8 cellular contexts compared by ENCODE assay signal in genomic region chr4:155353923-155354540, GRCh38. TPM values are rescaled to one million over a fixed set of nuclear protein-coding genes. Genes with fewer than 3 reads are reported as not detected.
DNase-seq lines count a peak whose midpoint lies in the region; ATAC-seq, FAIRE-seq and TF ChIP-seq lines count a peak whose summit lies in the region.

No MANE protein-coding gene starts in this region.

- no peak for FAIRE-seq in K562 (lab: Jason Lieb, UNC)

- no peaks in the 10 kb centered on the region for H3K9me1 ChIP-seq in K562 (ENCODE audit: control insufficient read depth, insufficient read depth, low read length)

- H3K9ac ChIP-seq in K562 (ENCODE audit: insufficient read depth in 1 of 2, low read depth in 2 of 2, low read length in 2 of 2) = no peak overlapping the region

- CTCF ChIA-PET in K562 (lab: Yijun Ruan, JAX; ENCODE audit: low intra/inter-chr PET ratio) = interaction anchor here (0.6 to 1.1 kb wide), 2 partner anchors 372 to 547 kb away, joined by 3 read pairs; no protein-coding TSS in a partner anchor

- peak; percentile 80 for ATAC-seq in GM19452 (IDR thresholded peaks at IDR 0.05; ENCODE audit: unreplicated experiment)
- peak; percentile 93 for ATAC-seq in HG03378 (IDR thresholded peaks at IDR 0.05; ENCODE audit: unreplicated experiment)
- peak; percentile 70 for ATAC-seq in K562

- WGBS in K562 (ENCODE audit: insufficient coverage, low coverage, missing lambda C conversion rate) = 2% methylated on average over 8 of the region's 8 CpGs

- H3K36me3 ChIP-seq in DOHH2 (ENCODE audit: control insufficient read depth, low read length) (peaks cover 10% of the 10 kb centered on the region), K562 (ENCODE audit: control insufficient read depth, insufficient read depth, low read length) (no peaks in the 10 kb centered on the region)

- no peaks in the 10 kb centered on the region for H3K9me2 ChIP-seq in DOHH2 (replicated peaks; ENCODE audit: control insufficient read depth, low read length)

- no peak overlapping the region for H3K4me2 ChIP-seq in DOHH2 (ENCODE audit: low read length)
- H3K4me2 ChIP-seq in K562 (ENCODE audit: insufficient read depth, low read length) = no peak overlapping the region

- TF ChIP-seq RAD21 in K562 (CRISPR knock-in tag; conservative IDR thresholded peaks at IDR 0.05 in 1 of 2, IDR thresholded peaks at IDR 0.05 in 1 of 2) = peak; percentile 41 to 49

- intact Hi-C loops in K562 (cut with micrococcal nuclease) = loop anchor here (5.0 kb wide), 1 partner anchor 547 kb away; no protein-coding TSS in a partner anchor

- no peak for TF ChIP-seq EP300 in K562 (IDR thresholded peaks at IDR 0.05; ENCODE audit: low read length)

- H3K4me3 ChIP-seq in DOHH2 (ENCODE audit: low read length) (no peak overlapping the region), K562 (no peak overlapping the region)

- in situ Hi-C loops in K562 (cut with MboI) = loop anchor here (25.0 kb wide), 1 partner anchor 542 kb away; no protein-coding TSS in a partner anchor
- in situ Hi-C loops in G401 (cut with HindIII; ENCODE audit: low sequenced_read_pairs) = no loop called here

- no peaks in the 10 kb centered on the region for H3F3A ChIP-seq in DOHH2 (ENCODE audit: control insufficient read depth, insufficient read depth)

- peak; percentile 75 for TF ChIP-seq CTCF in DOHH2 (IDR thresholded peaks at IDR 0.05; ENCODE audit: low read depth, low read length, poor library complexity, severe bottlenecking)
- TF ChIP-seq CTCF in K562 (IDR thresholded peaks at IDR 0.05 in 2 of 3, conservative IDR thresholded peaks at IDR 0.05 in 1 of 3; ENCODE audit: insufficient read depth in 2 of 3, low read depth in 1 of 3, low read length in 3 of 3) = peak; percentile 30 to 45 (median 37); a peak in 5 of 6 replicates

- H3K79me2 ChIP-seq in DOHH2 (ENCODE audit: control insufficient read depth, low read length) = no peaks in the 10 kb centered on the region
- no peaks in the 10 kb centered on the region for H3K79me2 ChIP-seq in K562 (ENCODE audit: control insufficient read depth, insufficient read depth, low read length)

- DNase-seq in RPMI8226 = peak; percentile 26
- peak; percentile 8 to 43 (median 19) for DNase-seq in K562 (ENCODE audit: extremely low read depth in 1 of 4, low spot score in 3 of 4)
- DNase-seq in iris pigment epithelial cell (ENCODE audit: low read depth) = peak; percentile 50
- peak in 2 of 3 donors; percentile 18 to 20 for DNase-seq in stimulated activated CD4-positive, alpha-beta T cell treated with anti-CD3 and anti-CD28 coated beads, TNF-alpha, amount 100 ng/mL, for 48 hours (ENCODE audit: low read depth in 3 of 3)
- DNase-seq in G401 (ENCODE audit: low spot score) = no peak

- H3K27ac ChIP-seq in DOHH2 (ENCODE audit: low read depth, low read length) (no peak overlapping the region), K562 (ENCODE audit: extremely low read depth, low read depth, low read length) (no peak overlapping the region)

- H3K4me1 ChIP-seq in DOHH2 (ENCODE audit: control insufficient read depth, low read length) (no peaks in the 10 kb centered on the region), K562 (replicated peaks in 1 of 2; ENCODE audit: control insufficient read depth in 2 of 2, insufficient read depth in 2 of 2, low read length in 2 of 2) (no peaks in the 10 kb centered on the region)

- H4K20me1 ChIP-seq in DOHH2 (ENCODE audit: control insufficient read depth, insufficient read depth, low read depth, low read length) (no peaks in the 10 kb centered on the region), K562 (replicated peaks; ENCODE audit: control insufficient read depth, insufficient read depth, low read length) (no peaks in the 10 kb centered on the region)

- no peak for TF ChIP-seq POLR2A in K562 (conservative IDR thresholded peaks at IDR 0.05)

- POLR2A ChIA-PET in K562 (lab: Yijun Ruan, JAX) = no interaction called here

- H3K27me3 ChIP-seq in DOHH2 (ENCODE audit: control insufficient read depth, low read length) (no peaks in the 10 kb centered on the region), K562 (ENCODE audit: control insufficient read depth in 2 of 2, insufficient read depth in 2 of 2, low read length in 2 of 2) (no peaks in the 10 kb centered on the region)

- H2AFZ ChIP-seq in K562 (ENCODE audit: low read depth, low read length) = no peak overlapping the region

- BruUV-seq in K562 (replicated peaks; lab: Mats Ljungman, UMichigan) = no TSS peak

- H3K9me3 ChIP-seq in DOHH2 (ENCODE audit: control insufficient read depth, insufficient read depth, low read length) (no peaks in the 10 kb centered on the region), K562 (replicated peaks; ENCODE audit: control insufficient read depth, insufficient read depth, low read depth, low read length) (no peaks in the 10 kb centered on the region)

TF ChIP-seq in K562, 482 proteins besides CTCF, POLR2A, EP300 and RAD21:
- TF ChIP-seq FOXA1 (IDR thresholded peaks at IDR 0.05; ENCODE audit: borderline replicate concordance) (no peak), TBP (optimal IDR thresholded peaks at IDR 0.05; ENCODE audit: low read depth, low read length) (no peak), PKNOX1 (IDR thresholded peaks at IDR 0.05) (no peak), TEAD4 (IDR thresholded peaks at IDR 0.05; ENCODE audit: low read length) (no peak), TEAD4 (CRISPR knock-in tag; IDR thresholded peaks at IDR 0.05; ENCODE audit: borderline replicate concordance) (no peak), TAF1 (IDR thresholded peaks at IDR 0.05; ENCODE audit: control insufficient read depth, extremely low read depth, insufficient read depth, low read length, severe bottlenecking) (no peak), ZNF354B (CRISPR knock-in tag; IDR thresholded peaks at IDR 0.05) (no peak), IFI16 (CRISPR knock-in tag; IDR thresholded peaks at IDR 0.05) (no peak), NR3C1 (CRISPR knock-in tag; IDR thresholded peaks at IDR 0.05) (no peak), NUFIP1 (IDR thresholded peaks at IDR 0.05; ENCODE audit: partially characterized antibody) (no peak), ZNF140 (CRISPR knock-in tag; IDR thresholded peaks at IDR 0.05) (no peak), NR2C2 (CRISPR knock-in tag; IDR thresholded peaks at IDR 0.05) (no peak), NR2C2 (tag; IDR thresholded peaks at IDR 0.05) (no peak), SNIP1 (IDR thresholded peaks at IDR 0.05; ENCODE audit: low read depth) (no peak), TFAP4 (CRISPR knock-in tag; IDR thresholded peaks at IDR 0.05; ENCODE audit: borderline replicate concordance) (no peak), SMAD1 (IDR thresholded peaks at IDR 0.05; ENCODE audit: low read depth, low read length, partially characterized antibody) (no peak), HIVEP1 (CRISPR knock-in tag; IDR thresholded peaks at IDR 0.05) (no peak), ZNF165 (CRISPR knock-in tag; IDR thresholded peaks at IDR 0.05; ENCODE audit: borderline replicate concordance) (no peak)
TF ChIP-seq in K562: peak in this region for 0.

RNA-seq across cellular contexts. Expression of gene MAP9, which starts 22.7 kb away (rescaled TPM):
- total RNA-seq in K562 (2011; cell fraction: chromatin; rRNA removed; ENCODE audit: low replicate concordance) = not detected in 2 replicates
- total RNA-seq in K562 (2011; cell fraction: nucleolus; rRNA removed) = not detected in 2 replicates
- not detected in 2 replicates for total RNA-seq in K562 (2011; cell fraction: nucleoplasm; rRNA removed)
- not detected in 2 replicates for total RNA-seq in K562 (2014; rRNA removed)
- total RNA-seq in K562 (2014; rRNA removed; fragmentation: Illumina TruSeq; extraction: Trizol) = not detected in 2 replicates
- not detected in 2 replicates for total RNA-seq in K562 (2015; rRNA removed; fragmentation: Illumina TruSeq; extraction: Trizol)
- total RNA-seq in K562 (2021) = 0.07 and 0.09 TPM in 2 replicates
- not detected in 2 replicates for polyA plus RNA-seq in K562 (2011; rRNA removed)
- polyA plus RNA-seq in K562 (2011; cell fraction: cytosol; rRNA removed) = not detected in 2 replicates
- not detected in 2 replicates for polyA plus RNA-seq in K562 (2011; cell fraction: nucleus; rRNA removed)
- 0.03 and 0.07 TPM in 2 replicates for polyA plus RNA-seq in K562 (2012)
- not detected in 2 replicates for polyA plus RNA-seq in K562 (2014; fragmentation: Illumina TruSeq; extraction: Trizol)
- polyA plus RNA-seq in K562 (2014; fragmentation: Nextera tagmentation; extraction: Ambion mirVana) = not detected
- 0.04 TPM in 1 of 2 replicates, not detected in the other for polyA plus RNA-seq in K562 (2014; rRNA removed)
- not detected in 2 replicates for polyA minus RNA-seq in K562 (2011; rRNA and poly(A)+ RNA removed)
- polyA minus RNA-seq in K562 (2011; cell fraction: cytosol; rRNA and poly(A)+ RNA removed) = not detected in 2 replicates
- not detected in 2 replicates for polyA minus RNA-seq in K562 (2011; cell fraction: nucleus; rRNA and poly(A)+ RNA removed)
- total RNA-seq in G401 (2014; rRNA removed; shearing (Covaris generic)) = 130 and 181 TPM in 2 replicates

Comparison
In these comparisons a context has a peak if more than half of its experiments do, and no peak if none do; other contexts are left out.
1. RNA of gene MAP9, which starts 22.7 kb away (total RNA-seq): 130 to 181 TPM in G401; 0.07 to 0.09 TPM in K562; every median in the first group is over 100 times any median in the second.
2. Peak in every context shown above with its lines, with median percentiles within 50 percentile points of each other: ATAC-seq.